10 cellular contexts compared by ENCODE assay signal in genomic region chr10:11663763-11664555, GRCh38. TPM values are rescaled to one million over a fixed set of nuclear protein-coding genes. Genes with fewer than 3 reads are reported as not detected.
DNase-seq lines count a peak whose midpoint lies in the region; ATAC-seq and TF ChIP-seq lines count a peak whose summit lies in the region.
"Had no signal": no experiment of that assay in that cellular context is flagged by ENCODE, and none has a peak within 500 bp of the region (broad histone marks: within the 10 kb centered on the region; RNA-seq: fewer than 3 reads in every experiment).

No MANE protein-coding gene starts in this region.

- peaks cover 6% of the 10 kb centered on the region for H3K36me3 Mint-ChIP-seq in memory B cell
- no peaks in the 10 kb centered on the region for H3K36me3 Mint-ChIP-seq in progenitor cell of endocrine pancreas (ENCODE audit: insufficient read depth)

- peak overlapping the region; percentile 87 for H3K4me3 Mint-ChIP-seq in memory B cell
- H3K4me3 Mint-ChIP-seq in progenitor cell of endocrine pancreas (ENCODE audit: low read depth), result no peak overlapping the region
- H3K4me3 Mint-ChIP-seq: activated CD8-positive, alpha-beta T cell treated with anti-CD3 and anti-CD28 coated beads, Interleukin-2, amount 10 ng/mL, durations not matched to agents 7 days and 5 days had no signal

- DNase-seq in memory B cell (ENCODE audit: low spot score in 2 of 2) (peak in 1 of 2 donors; percentile 45), RKO (ENCODE audit: low spot score) (no peak), ecto neural progenitor cell (ENCODE audit: low spot score) (no peak), progenitor cell of endocrine pancreas (ENCODE audit: low spot score, unreplicated experiment) (no peak)
- DNase-seq in activated CD4-positive, alpha-beta T cell treated with anti-CD3 and anti-CD28 coated beads for 4 hours, result no peak
- DNase-seq: activated CD8-positive, alpha-beta T cell treated with anti-CD3 and anti-CD28 coated beads, Interleukin-2, amount 10 ng/mL, durations not matched to agents 7 days and 5 days; right lobe of liver had no signal

- peak overlapping the region; percentile 91 for H3K27ac Mint-ChIP-seq in memory B cell
- no peak overlapping the region for H3K27ac Mint-ChIP-seq in progenitor cell of endocrine pancreas
- H3K27ac Mint-ChIP-seq: activated CD8-positive, alpha-beta T cell treated with anti-CD3 and anti-CD28 coated beads, Interleukin-2, amount 10 ng/mL, durations not matched to agents 7 days and 5 days had no signal

- peaks cover 6% of the 10 kb centered on the region for H3K9me3 Mint-ChIP-seq in memory B cell
- peaks cover 4% of the 10 kb centered on the region for H3K9me3 Mint-ChIP-seq in progenitor cell of endocrine pancreas (ENCODE audit: low read depth)

- peaks cover 50% of the 10 kb centered on the region for H3K4me1 Mint-ChIP-seq in memory B cell
- peaks cover under 1% of the 10 kb centered on the region for H3K4me1 Mint-ChIP-seq in progenitor cell of endocrine pancreas (ENCODE audit: low read depth)

- no peak for TF ChIP-seq CTCF in progenitor cell of endocrine pancreas (IDR thresholded peaks at IDR 0.05; ENCODE audit: unreplicated experiment)

- ATAC-seq in GM18508 (IDR thresholded peaks at IDR 0.05; ENCODE audit: insufficient read depth, unreplicated experiment), result peak; percentile 52
- ATAC-seq in GM21423 (IDR thresholded peaks at IDR 0.05; ENCODE audit: unreplicated experiment), result peak; percentile 70
- peak; percentile 65 for ATAC-seq in HG03175 (IDR thresholded peaks at IDR 0.05; ENCODE audit: unreplicated experiment)
- peak; percentile 78 for ATAC-seq in memory B cell (ENCODE audit: low read depth)
- ATAC-seq: activated CD8-positive, alpha-beta T cell treated with anti-CD3 and anti-CD28 coated beads, Interleukin-2, amount 10 ng/mL, durations not matched to agents 7 days and 5 days had no signal

- no peaks in the 10 kb centered on the region for H3K27me3 Mint-ChIP-seq in memory B cell
- H3K27me3 Mint-ChIP-seq in progenitor cell of endocrine pancreas, result peaks cover 9% of the 10 kb centered on the region

RNA-seq across cellular contexts. Expression of gene USP6NL, which starts 52.5 kb away (rescaled TPM):
- total RNA-seq in progenitor cell of endocrine pancreas, result 37.3 and 39.2 TPM in 2 replicates
